8 cellular contexts compared by ENCODE assay signal in genomic region chr1:201740086-201740541, GRCh38.
DNase-seq lines count a peak whose midpoint lies in the region; ATAC-seq, FAIRE-seq and TF ChIP-seq lines count a peak whose summit lies in the region.

No MANE protein-coding gene starts in this region.

- peak overlapping the region; percentile 89 to 96 (median 92) for H3K4me3 Mint-ChIP-seq in naive thymus-derived CD8-positive, alpha-beta T cell

- peak overlapping the region; percentile 71 for H2BK5ac ChIP-seq in H1 (ENCODE audit: low read depth, low read length)

- H2BK120ac ChIP-seq in H1 (replicated peaks; ENCODE audit: low read depth, low read length), result no peak overlapping the region

- H3K27me3 ChIP-seq in Karpas-422 (ENCODE audit: low read length) (no peaks in the 10 kb centered on the region), H1 (replicated peaks in 1 of 4; ENCODE audit: control insufficient read depth in 3 of 4, extremely low read depth in 1 of 4, insufficient read depth in 3 of 4, low read length in 3 of 4) (no peaks in the 10 kb centered on the region)

- no peak overlapping the region for H2BK12ac ChIP-seq in H1 (ENCODE audit: low read depth, low read length)

- peak overlapping the region; percentile 24 for H3K56ac ChIP-seq in H1 (replicated peaks; ENCODE audit: insufficient read length, low read depth, low read length)

- H4K20me1 ChIP-seq in Karpas-422 (ENCODE audit: insufficient read depth, low read depth, low read length), result no peaks in the 10 kb centered on the region
- H4K20me1 ChIP-seq in H1 (replicated peaks in 1 of 2; ENCODE audit: control insufficient read depth in 1 of 2, insufficient read depth in 2 of 2, low read length in 2 of 2), result peaks cover 0 to 7% of the 10 kb centered on the region in 2 experiments

- no peak for TF ChIP-seq RAD21 in H1 (IDR thresholded peaks at IDR 0.05 in 1 of 2, conservative IDR thresholded peaks at IDR 0.05 in 1 of 2; ENCODE audit: low read depth in 2 of 2, low read length in 2 of 2)

- peaks cover 24% of the 10 kb centered on the region for H3K4me1 ChIP-seq in Karpas-422 (ENCODE audit: low read length)
- peaks cover 37 to 49% (median 44%) of the 10 kb centered on the region in 4 experiments for H3K4me1 ChIP-seq in H1 (replicated peaks in 1 of 4; ENCODE audit: control insufficient read depth in 3 of 4, insufficient read depth in 4 of 4, low read length in 3 of 4)

- peak; percentile 23 to 31 for ATAC-seq in naive thymus-derived CD8-positive, alpha-beta T cell
- no peak for ATAC-seq in HG02885 (IDR thresholded peaks at IDR 0.05; ENCODE audit: poor library complexity, unreplicated experiment)
- ATAC-seq in HG02938 (IDR thresholded peaks at IDR 0.05; ENCODE audit: unreplicated experiment), result no peak

- H3K18ac ChIP-seq in H1 (ENCODE audit: extremely low read depth, low read length), result peak overlapping the region; percentile 82

- no peak overlapping the region for H2AK5ac ChIP-seq in H1 (ENCODE audit: low read depth, low read length)

- no peak overlapping the region for H3K14ac ChIP-seq in H1 (ENCODE audit: insufficient read length)

- peaks cover 11% of the 10 kb centered on the region; the same call in 1 of the 2 replicates for H3K23me2 ChIP-seq in H1 (ENCODE audit: low read depth, low read length)

- H3K36me3 ChIP-seq in Karpas-422 (ENCODE audit: insufficient read depth, low read length) (no peaks in the 10 kb centered on the region), H1 (ENCODE audit: control insufficient read depth in 2 of 4, insufficient read depth in 4 of 4, low read length in 3 of 4) (peaks cover 0 to 10% (median 0%) of the 10 kb centered on the region in 4 experiments; a peak in 3 of 8 replicates)

- peak overlapping the region; percentile 46 for H4K5ac ChIP-seq in H1 (ENCODE audit: insufficient read length, low read depth, low read length)

- no peaks in the 10 kb centered on the region for H3K79me2 ChIP-seq in Karpas-422 (ENCODE audit: low read length)
- peaks cover 0 to 43% of the 10 kb centered on the region in 2 experiments; a peak in 3 of 4 replicates for H3K79me2 ChIP-seq in H1 (ENCODE audit: control insufficient read depth in 1 of 2, insufficient read depth in 2 of 2, low read length in 2 of 2)

- TF ChIP-seq CTCF in AG09309 (IDR thresholded peaks at IDR 0.05; ENCODE audit: control insufficient read depth, insufficient read depth, low read depth, low read length, missing control alignments) (no peak), H1 (IDR thresholded peaks at IDR 0.05; ENCODE audit: control extremely low read depth in 1 of 3, insufficient read depth in 1 of 3, low read depth in 1 of 3, low read length in 3 of 3) (no peak)

- DNase-seq in AG09309 (ENCODE audit: low read depth) (no peak), Karpas-422 (no peak), H1 (ENCODE audit: low read depth in 1 of 2, low spot score in 2 of 2) (peak in 1 of 2 experiments; percentile 76), activated gamma-delta T cell treated with Interleukin-2 at 50 U/mL for 16 hours (no peak), inferior parietal cortex (ENCODE audit: extremely low spot score) (no peak)
- peak in 1 of 10 donors; percentile 14 for DNase-seq in naive thymus-derived CD8-positive, alpha-beta T cell

- peaks cover 0 to 10% (median 2%) of the 10 kb centered on the region in 5 donors for H3K27me3 Mint-ChIP-seq in naive thymus-derived CD8-positive, alpha-beta T cell

- peak overlapping the region; percentile 29 for H4K8ac ChIP-seq in H1 (ENCODE audit: extremely low read depth, insufficient read depth, low read length)

- H3K4me2 ChIP-seq in Karpas-422 (ENCODE audit: low read depth, low read length, poor library complexity, severe bottlenecking) (peak overlapping the region; percentile 72), H1 (ENCODE audit: insufficient read depth in 1 of 2, low read depth in 2 of 2, low read length in 2 of 2) (peak overlapping the region; percentile 77 to 90)

- no peaks in the 10 kb centered on the region for H3K9me3 Mint-ChIP-seq in naive thymus-derived CD8-positive, alpha-beta T cell

- WGBS in H1 (ENCODE audit: extremely low coverage in 1 of 2, insufficient coverage in 1 of 2, insufficient read length in 1 of 2, insufficient replicate concordance in 2 of 2, low coverage in 1 of 2, low lambda C conversion rate in 2 of 2, missing lambda C conversion rate in 1 of 2), 2 experiments, result 8% methylated on average over 27 of the region's 29 CpGs; no CpG with 5 or more reads in 1 of the 2 experiments

- POLR2A ChIA-PET in H1 (lab: Charles Lee; ENCODE audit: partially characterized antibody), result interaction anchor here (0.6 to 2.3 kb wide), 11 partner anchors 9 to 90 kb away, joined by 3 to 10 read pairs (median 5); no protein-coding TSS in a partner anchor
- POLR2A ChIA-PET in naive thymus-derived CD8-positive, alpha-beta T cell (lab: Charles Lee), result no interaction called here

- TF ChIP-seq POLR2A in H1 (IDR thresholded peaks at IDR 0.05; ENCODE audit: control extremely low read depth in 1 of 2, low read depth in 2 of 2, low read length in 2 of 2), result no peak

- peak overlapping the region; percentile 36; the same call in 1 of the 2 replicates for H2AFZ ChIP-seq in Karpas-422 (ENCODE audit: low read length)
- H2AFZ ChIP-seq in H1 (ENCODE audit: low read length), result no peak overlapping the region

- no peak overlapping the region for H3K23ac ChIP-seq in H1 (ENCODE audit: insufficient read length)

- no peak overlapping the region for H3K27ac ChIP-seq in Karpas-422 (ENCODE audit: low read length)
- no peak overlapping the region for H3K27ac ChIP-seq in H1 (ENCODE audit: low read depth, low read length)

- H3K9ac ChIP-seq in Karpas-422 (ENCODE audit: low read length), result 0 out of 2 replicates have a peak overlapping the region, but pooled peaks have one; percentile 26
- peak overlapping the region in 3 of 4 experiments; percentile 41 to 67 (median 65); a peak in 4 of 7 replicates for H3K9ac ChIP-seq in H1 (replicated peaks in 1 of 4; ENCODE audit: extremely low read depth in 1 of 4, low read depth in 3 of 4, low read length in 3 of 4)

- H3K79me1 ChIP-seq in H1 (ENCODE audit: low read depth, low read length), result peaks cover 6% of the 10 kb centered on the region

- H4K91ac ChIP-seq in H1 (replicated peaks; ENCODE audit: insufficient read length, low read length), result peak overlapping the region; percentile 27

- no peak for FAIRE-seq in H1 (lab: Jason Lieb, UNC)

- H3K4ac ChIP-seq in H1 (replicated peaks; ENCODE audit: insufficient read length, low read depth, low read length), result no peak overlapping the region

- CTCF ChIA-PET in H1 (lab: Charles Lee; ENCODE audit: partially characterized antibody), result interaction anchor here (0.6 to 14.5 kb wide), 17 partner anchors 8 to 227 kb away, joined by 3 to 146 read pairs (median 5); no protein-coding TSS in a partner anchor

- H2BK15ac ChIP-seq in H1 (ENCODE audit: low read length), result peak overlapping the region; percentile 25; the same call in 1 of the 2 replicates

- no peak for TF ChIP-seq EP300 in H1 (IDR thresholded peaks at IDR 0.05; ENCODE audit: borderline replicate concordance in 1 of 2, low read depth in 2 of 2, low read length in 2 of 2)

- H2BK20ac ChIP-seq in H1 (ENCODE audit: low read length), result no peak overlapping the region

- no peaks in the 10 kb centered on the region for H3K36me3 Mint-ChIP-seq in naive thymus-derived CD8-positive, alpha-beta T cell

- no peaks in the 10 kb centered on the region for H3K9me3 ChIP-seq in Karpas-422 (ENCODE audit: low read length)
- H3K9me3 ChIP-seq in H1 (ENCODE audit: insufficient read depth in 2 of 2, low read depth in 1 of 2, low read length in 1 of 2), result no peaks in the 10 kb centered on the region

- peaks cover 20 to 43% (median 27%) of the 10 kb centered on the region in 4 donors for H3K4me1 Mint-ChIP-seq in naive thymus-derived CD8-positive, alpha-beta T cell

- no peaks in the 10 kb centered on the region for H3K9me2 ChIP-seq in Karpas-422 (replicated peaks; ENCODE audit: insufficient read depth, low read length)

- peak overlapping the region in 9 of 10 donors; percentile 59 to 93 (median 82) for H3K27ac Mint-ChIP-seq in naive thymus-derived CD8-positive, alpha-beta T cell

- peak overlapping the region; percentile 38 for H3K4me3 ChIP-seq in AG09309 (ENCODE audit: control insufficient read depth, low read depth, low read length)
- peak overlapping the region; percentile 58 for H3K4me3 ChIP-seq in Karpas-422 (ENCODE audit: low read length)
- peak overlapping the region; percentile 70 to 86 (median 84) for H3K4me3 ChIP-seq in H1 (ENCODE audit: extremely low read depth in 1 of 4, insufficient read depth in 2 of 4, low read depth in 3 of 4, low read length in 4 of 4)

TF ChIP-seq in H1, 55 proteins besides CTCF, POLR2A, EP300 and RAD21 (continues in another document):
- no peak for TF ChIP-seq KDM1A (IDR thresholded peaks at IDR 0.05; ENCODE audit: borderline replicate concordance, low read length)
- TF ChIP-seq BCL11A (IDR thresholded peaks at IDR 0.05; ENCODE audit: low read depth in 2 of 2, low read length in 2 of 2), result no peak
- no peak for TF ChIP-seq E2F6 (IDR thresholded peaks at IDR 0.05)
- no peak for TF ChIP-seq BACH1 (IDR thresholded peaks at IDR 0.05; ENCODE audit: low read length)
- 0 out of 4 replicates have a peak, but pooled peaks of 1 of the 2 experiments have one; percentile 8 for TF ChIP-seq HDAC2 (IDR thresholded peaks at IDR 0.05; ENCODE audit: borderline replicate concordance in 1 of 2, low read depth in 2 of 2, low read length in 2 of 2)
- TF ChIP-seq RBBP5 (IDR thresholded peaks at IDR 0.05; ENCODE audit: borderline replicate concordance, low read depth, low read length), result peak; percentile 86; the same call in 1 of the 2 replicates
- TF ChIP-seq CBX8 (IDR thresholded peaks at IDR 0.05; ENCODE audit: borderline replicate concordance, low read depth, low read length), result no peak
- TF ChIP-seq SP1 (IDR thresholded peaks at IDR 0.05; ENCODE audit: low read depth, low read length), result no peak
- no peak for TF ChIP-seq GTF2F1 (IDR thresholded peaks at IDR 0.05; ENCODE audit: borderline replicate concordance, low read depth, low read length)
- TF ChIP-seq KDM4A (IDR thresholded peaks at IDR 0.05; ENCODE audit: low read depth, low read length, severe bottlenecking), result peak; percentile 26
- no peak for TF ChIP-seq CHD1 (IDR thresholded peaks at IDR 0.05; ENCODE audit: low read depth, low read length)
- TF ChIP-seq RNF2 (IDR thresholded peaks at IDR 0.05; ENCODE audit: borderline replicate concordance, low read depth, low read length, missing control alignments, poor library complexity, severe bottlenecking), result no peak
- TF ChIP-seq SUZ12 (IDR thresholded peaks at IDR 0.05; ENCODE audit: low read length), result no peak
- TF ChIP-seq PHF8 (conservative IDR thresholded peaks at IDR 0.05; ENCODE audit: low read depth, low read length), result 0 out of 2 replicates have a peak, but pooled peaks have one; percentile 41
- TF ChIP-seq TAF1 (IDR thresholded peaks at IDR 0.05; ENCODE audit: low read depth, low read length), result no peak

Comparison
In these comparisons a context has a peak if more than half of its experiments do, and no peak if none do; other contexts are left out.
1. ATAC-seq: peak in naive thymus-derived CD8-positive, alpha-beta T cell (2 of 2); none in HG02885 (single experiment) and HG02938 (single experiment).
2. Peak in every context shown above with its lines, with median percentiles within 50 percentile points of each other: H3K4me3 ChIP-seq.